Comparison of ENCODE assay signal across 21 cellular contexts in the genomic region with DNA sequence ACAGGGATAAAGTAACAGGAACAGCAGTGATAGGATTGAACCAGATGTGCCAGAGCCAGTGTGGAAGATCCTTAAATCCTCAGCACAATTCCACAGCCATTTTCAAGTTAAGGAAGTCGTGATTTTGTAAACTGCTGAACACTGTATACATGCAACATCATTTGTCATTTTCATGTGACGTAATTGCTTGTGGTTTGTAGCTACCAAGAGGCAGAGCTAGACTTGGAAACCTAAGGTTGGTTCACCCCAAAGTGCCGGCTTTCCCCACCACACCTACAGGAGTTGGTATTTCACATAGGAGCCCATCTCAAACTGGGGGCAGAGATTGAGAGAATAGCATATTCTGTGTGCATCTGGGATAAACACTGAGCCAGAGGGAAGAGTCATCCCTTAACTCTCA.
"Had no signal": no experiment of that assay in that cellular context is flagged by ENCODE, and none has a peak within 500 bp of the region (broad histone marks: within the 10 kb centered on the region; RNA-seq: fewer than 3 reads in every experiment).

No MANE protein-coding gene starts in this region.

- H3K27me3 ChIP-seq: adrenal gland, colonic mucosa, testis had no signal

- H3K27me3 Mint-ChIP-seq: activated naive CD8-positive, alpha-beta T cell had no signal

- H3K9me3 Mint-ChIP-seq: neural crest cell had no signal

- H3K9me3 ChIP-seq: adrenal gland, colonic mucosa, lower lobe of right lung, testis had no signal

- ATAC-seq: activated T-helper 17 cell treated with anti-CD3 and anti-CD28 coated beads, Interleukin-2, amount 50 U/mL, for 72 hours; left lobe of liver; sciatic nerve; WTC11 had no signal

- H3K27ac ChIP-seq: adrenal gland, colonic mucosa, epithelial cell of prostate, foreskin keratinocyte, lower lobe of right lung, testis had no signal

- H3K4me3 Mint-ChIP-seq: activated naive CD8-positive, alpha-beta T cell; activated T-helper 17 cell treated with anti-CD3 and anti-CD28 coated beads, Interleukin-2, amount 50 U/mL, for 72 hours; neural crest cell; WTC11 had no signal

- H3K4me1 ChIP-seq: adrenal gland, colonic mucosa, testis had no signal

- H3K36me3 ChIP-seq: adrenal gland, colonic mucosa, lower lobe of right lung had no signal

- H3K4me1 Mint-ChIP-seq: neural crest cell had no signal

- H3K4me3 ChIP-seq: adrenal gland, colonic mucosa, lower lobe of right lung, testis had no signal

- DNase-seq: activated T-cell treated with anti-CD3 and anti-CD28 coated beads, Interleukin-2, amount 50 U/mL, for 1 hour; adrenal gland; colonic mucosa; kidney; lower lobe of right lung; naive B cell; posterior cingulate gyrus; small intestine; stimulated activated CD4-positive, alpha-beta T cell treated with anti-CD3 and anti-CD28 coated beads, Interleukin-15, amount 100 ng/mL, for 24 hours; stimulated activated naive CD4-positive, alpha-beta T cell; T-helper 1 cell; testis; trophoblast cell had no signal

- H3K36me3 Mint-ChIP-seq: activated naive CD8-positive, alpha-beta T cell; WTC11 had no signal

- H3K27ac Mint-ChIP-seq: activated naive CD8-positive, alpha-beta T cell; activated T-helper 17 cell treated with anti-CD3 and anti-CD28 coated beads, Interleukin-2, amount 50 U/mL, for 72 hours; naive B cell; WTC11 had no signal
